ENCODE assay signal across 1 cellular context in the genomic region with DNA sequence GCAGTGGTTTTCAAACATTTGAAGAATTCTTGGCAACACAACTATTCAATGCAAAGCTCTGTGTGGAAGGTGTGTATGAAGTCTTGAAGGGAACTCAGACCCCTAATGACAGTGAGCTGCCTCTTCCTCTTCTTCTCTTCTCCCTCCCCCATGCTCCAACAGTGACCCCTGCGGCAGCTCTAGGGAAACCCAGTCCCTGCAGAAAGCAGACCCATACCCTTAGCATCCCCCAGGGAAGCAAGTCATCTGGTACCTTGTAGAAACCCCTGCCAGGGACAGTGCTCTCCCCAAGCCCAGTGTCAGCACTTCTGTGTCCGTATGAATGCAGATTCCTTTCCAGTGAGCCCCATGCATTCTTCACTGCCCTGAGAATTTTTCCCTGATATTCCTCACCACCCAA.
TF ChIP-seq lines count a peak whose summit lies in the region.

No MANE protein-coding gene starts in this region.

TF ChIP-seq in K562, 482 proteins besides CTCF, POLR2A, EP300 and RAD21 (continued from another document):
- TF ChIP-seq MGA (IDR thresholded peaks at IDR 0.05) (no peak), GTF2A2 (tag; IDR thresholded peaks at IDR 0.05) (no peak), ZNF830 (CRISPR knock-in tag; IDR thresholded peaks at IDR 0.05) (no peak), ZNF253 (CRISPR knock-in tag; conservative IDR thresholded peaks at IDR 0.05) (no peak), ZNF507 (tag; conservative IDR thresholded peaks at IDR 0.05) (no peak), ZNF551 (CRISPR knock-in tag; IDR thresholded peaks at IDR 0.05) (no peak), POLR2AphosphoS2 (IDR thresholded peaks at IDR 0.05; ENCODE audit: low read length) (no peak), PML (IDR thresholded peaks at IDR 0.05; ENCODE audit: low read length) (no peak), CEBPB (tag; IDR thresholded peaks at IDR 0.05) (no peak), KLF13 (tag; IDR thresholded peaks at IDR 0.05; ENCODE audit: borderline replicate concordance, low read depth) (no peak)
